8 cellular contexts compared by ENCODE assay signal in the genomic region with DNA sequence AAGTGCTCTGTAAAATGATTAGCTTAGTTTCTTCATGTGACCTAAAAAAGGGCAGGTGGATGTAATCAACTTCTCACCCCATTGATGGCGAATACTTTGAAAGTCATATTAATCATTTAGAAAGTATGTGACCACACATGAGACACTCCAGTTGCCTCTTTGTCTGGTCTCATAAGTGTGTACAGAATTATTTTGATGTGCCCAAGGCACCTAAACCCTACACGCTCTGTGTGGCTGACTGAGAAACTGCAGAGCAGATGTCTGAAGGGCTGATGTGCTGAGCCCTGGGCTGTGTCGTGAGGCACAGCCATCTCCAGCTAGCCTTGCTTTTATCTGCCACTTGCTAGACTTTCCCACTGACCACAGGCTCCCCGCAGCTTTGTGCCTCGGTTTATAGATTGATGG. TPM values are rescaled to one million over a fixed set of nuclear protein-coding genes. Genes with fewer than 3 reads are reported as not detected.
A peak's percentile ranks its signal among the peaks of the same experiment; 100 is the strongest.
DNase-seq lines count a peak whose midpoint lies in the region; ATAC-seq and TF ChIP-seq lines count a peak whose summit lies in the region.
"Had no signal": no experiment of that assay in that cellular context is flagged by ENCODE, and none has a peak within 500 bp of the region (broad histone marks: within the 10 kb centered on the region; RNA-seq: fewer than 3 reads in every experiment).

No MANE protein-coding gene starts in this region.

- POLR2A ChIA-PET in naive thymus-derived CD8-positive, alpha-beta T cell (lab: Charles Lee), result no interaction called here

- peaks cover 1% of the 10 kb centered on the region for H3K9me3 Mint-ChIP-seq in glutamatergic neuron (ENCODE audit: unreplicated experiment)
- no peaks in the 10 kb centered on the region for H3K9me3 Mint-ChIP-seq in naive thymus-derived CD8-positive, alpha-beta T cell

- peaks cover 5% of the 10 kb centered on the region for H3K27me3 Mint-ChIP-seq in glutamatergic neuron (ENCODE audit: unreplicated experiment)
- H3K27me3 Mint-ChIP-seq in naive thymus-derived CD8-positive, alpha-beta T cell, result peaks cover 2 to 18% (median 15%) of the 10 kb centered on the region in 5 donors

- peak; percentile 100 for ATAC-seq in GM18517 (IDR thresholded peaks at IDR 0.05; ENCODE audit: unreplicated experiment)
- peak; percentile 99 for ATAC-seq in GM21367 (IDR thresholded peaks at IDR 0.05; ENCODE audit: unreplicated experiment)
- peak; percentile 100 for ATAC-seq in HG03196 (IDR thresholded peaks at IDR 0.05; ENCODE audit: unreplicated experiment)
- ATAC-seq in naive thymus-derived CD8-positive, alpha-beta T cell, result no peak
- ATAC-seq: body of pancreas had no signal

- no peaks in the 10 kb centered on the region for H3K36me3 Mint-ChIP-seq in glutamatergic neuron (ENCODE audit: unreplicated experiment)
- no peaks in the 10 kb centered on the region for H3K36me3 Mint-ChIP-seq in naive thymus-derived CD8-positive, alpha-beta T cell

- DNase-seq in glutamatergic neuron (peak; percentile 18), NCI-H2029 (lab: John Stamatoyannopoulos, UW) (no peak), iPS-NIHi11 (ENCODE audit: low spot score) (no peak)
- no peak for DNase-seq in naive thymus-derived CD8-positive, alpha-beta T cell
- DNase-seq: body of pancreas had no signal

- peaks cover 29% of the 10 kb centered on the region for H3K4me1 Mint-ChIP-seq in glutamatergic neuron (ENCODE audit: low read depth, unreplicated experiment)
- no peaks in the 10 kb centered on the region for H3K4me1 Mint-ChIP-seq in naive thymus-derived CD8-positive, alpha-beta T cell

- no peak for TF ChIP-seq CTCF in glutamatergic neuron (IDR thresholded peaks at IDR 0.05; ENCODE audit: partially characterized antibody, unreplicated experiment)

- H3K4me3 Mint-ChIP-seq in glutamatergic neuron (ENCODE audit: unreplicated experiment), result no peak overlapping the region
- H3K4me3 Mint-ChIP-seq in naive thymus-derived CD8-positive, alpha-beta T cell, result no peak overlapping the region

- peak overlapping the region; percentile 70 for H3K27ac Mint-ChIP-seq in glutamatergic neuron (ENCODE audit: unreplicated experiment)
- no peak overlapping the region for H3K27ac Mint-ChIP-seq in naive thymus-derived CD8-positive, alpha-beta T cell

RNA-seq across cellular contexts. Expression of a gene that starts 26.9 kb away (rescaled TPM):
- total RNA-seq in glutamatergic neuron (ENCODE audit: unreplicated experiment), result 2.1 TPM
- total RNA-seq in naive thymus-derived CD8-positive, alpha-beta T cell, result under 1 TPM; 0.31 to 0.33 TPM
- polyA plus RNA-seq in naive thymus-derived CD8-positive, alpha-beta T cell, result not detected

Comparison
In these comparisons a context has a peak if more than half of its experiments do, and no peak if none do; other contexts are left out.
1. ATAC-seq: peak in GM18517 (single experiment), GM21367 (single experiment) and HG03196 (single experiment); none in naive thymus-derived CD8-positive, alpha-beta T cell (0 of 2).